15 cellular contexts compared by ENCODE assay signal in genomic region chr11:116596346-116597260, GRCh38.
"Had no signal": no experiment of that assay in that cellular context is flagged by ENCODE, and none has a peak within 500 bp of the region (broad histone marks: within the 10 kb centered on the region; RNA-seq: fewer than 3 reads in every experiment).

No MANE protein-coding gene starts in this region.

- H3K9me3 Mint-ChIP-seq: activated naive CD4-positive, alpha-beta T cell treated with anti-CD3 and anti-CD28 coated beads for 36 hours; activated naive CD8-positive, alpha-beta T cell treated with anti-CD3 and anti-CD28 coated beads, Interleukin-2, amount 50 U/mL, for 24 hours; mesothelial cell of epicardium; neural crest cell had no signal

- ATAC-seq: activated naive CD8-positive, alpha-beta T cell treated with anti-CD3 and anti-CD28 coated beads, Interleukin-2, amount 50 U/mL, for 24 hours; gastroesophageal sphincter; heart right ventricle; left colon; lower lobe of right lung; sciatic nerve had no signal

- H3K36me3 ChIP-seq: gastroesophageal sphincter, heart right ventricle, lower lobe of right lung, ovary, spleen, stomach, thoracic aorta had no signal

- H3K36me3 Mint-ChIP-seq: mesothelial cell of epicardium had no signal

- H3K4me3 ChIP-seq: gastroesophageal sphincter, heart right ventricle, lower lobe of right lung, ovary, spleen, stomach, thoracic aorta had no signal

- H3K4me1 ChIP-seq: gastroesophageal sphincter, lower lobe of right lung, spleen, stomach had no signal

- DNase-seq: activated CD4-positive, alpha-beta T cell treated with anti-CD3 and anti-CD28 coated beads, Interleukin-2, amount 50 U/mL, for 1 hour; activated naive CD4-positive, alpha-beta T cell treated with anti-CD3 and anti-CD28 coated beads for 36 hours; activated naive CD8-positive, alpha-beta T cell treated with anti-CD3 and anti-CD28 coated beads, Interleukin-2, amount 50 U/mL, for 24 hours; heart right ventricle; left colon; lower lobe of right lung; stomach had no signal

- H3K4me3 Mint-ChIP-seq: activated naive CD4-positive, alpha-beta T cell treated with anti-CD3 and anti-CD28 coated beads for 36 hours; activated naive CD8-positive, alpha-beta T cell treated with anti-CD3 and anti-CD28 coated beads, Interleukin-2, amount 50 U/mL, for 24 hours; mesothelial cell of epicardium; neural crest cell had no signal

- H3K27ac ChIP-seq: epithelial cell of prostate, gastroesophageal sphincter, heart right ventricle, lower lobe of right lung, ovary, spleen, stomach, thoracic aorta had no signal

- H3K9me3 ChIP-seq: gastroesophageal sphincter, heart right ventricle, lower lobe of right lung, ovary, spleen, stomach, thoracic aorta had no signal

- H3K4me1 Mint-ChIP-seq: activated naive CD8-positive, alpha-beta T cell treated with anti-CD3 and anti-CD28 coated beads, Interleukin-2, amount 50 U/mL, for 24 hours had no signal

- H3K27ac Mint-ChIP-seq: activated naive CD4-positive, alpha-beta T cell treated with anti-CD3 and anti-CD28 coated beads for 36 hours; activated naive CD8-positive, alpha-beta T cell treated with anti-CD3 and anti-CD28 coated beads, Interleukin-2, amount 50 U/mL, for 24 hours; mesothelial cell of epicardium had no signal

- H3K27me3 ChIP-seq: ovary had no signal
